8 cellular contexts compared by ENCODE assay signal in the genomic region with DNA sequence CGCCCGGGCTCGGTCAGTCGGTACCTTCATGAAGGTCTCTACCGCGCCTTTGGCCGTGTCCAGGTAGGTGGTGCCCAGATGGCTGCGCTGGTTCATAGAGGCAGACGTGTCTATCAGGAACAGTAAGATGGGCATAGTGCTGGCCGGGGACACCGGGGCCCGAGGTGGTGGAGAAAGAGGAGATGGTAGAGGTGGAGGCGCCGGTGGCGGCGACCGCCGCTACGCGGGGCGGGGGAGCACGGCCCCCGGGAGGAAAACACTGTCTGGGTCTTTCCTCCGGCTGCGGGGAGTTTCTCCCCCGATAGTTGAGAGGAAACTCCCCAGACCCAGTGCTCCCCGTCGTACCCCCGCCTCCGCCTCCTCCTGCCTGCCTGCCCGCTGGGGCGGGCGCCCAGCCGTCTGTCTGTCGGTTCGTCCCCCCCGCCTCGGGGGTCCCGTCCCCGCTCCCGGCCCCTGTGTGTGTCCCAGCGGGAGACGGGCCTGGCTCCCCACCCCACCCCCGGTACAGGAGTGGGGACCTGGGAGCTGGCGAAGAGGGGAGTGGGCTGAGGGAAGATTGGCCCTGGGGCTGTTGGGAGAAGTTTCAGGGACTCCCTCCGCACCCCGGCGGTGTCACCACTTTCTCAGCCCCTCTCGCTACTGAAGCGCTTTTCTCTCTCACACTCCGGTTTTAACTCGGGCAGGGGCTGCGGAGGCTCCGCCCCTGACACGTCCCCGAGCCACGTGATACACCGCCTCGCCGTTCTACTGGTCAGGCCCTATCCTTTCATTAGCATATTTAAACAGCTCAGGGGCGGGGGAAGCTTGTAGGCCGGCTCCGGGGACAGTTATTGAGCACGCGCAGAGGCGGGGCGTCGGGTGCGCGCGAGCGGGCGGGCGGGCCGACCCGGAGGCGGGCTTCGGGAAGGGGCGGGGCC.
A peak's percentile ranks its signal among the peaks of the same experiment; 100 is the strongest.
DNase-seq lines count a peak whose midpoint lies in the region; ATAC-seq and TF ChIP-seq lines count a peak whose summit lies in the region.

Gene INTS6, minus strand, starts transcription at position 646 of the 917 bp plus-strand sequence. Its CDS starts 511 bp downstream, at position 135.

- DNase-seq in AG09309 (ENCODE audit: low read depth) (peak; percentile 98), NCI-H446 (lab: John Stamatoyannopoulos, UW) (peak; percentile 95 to 97), iris pigment epithelial cell (ENCODE audit: low read depth) (peak; percentile 99)
- DNase-seq in activated CD4-positive, CD25-positive, alpha-beta regulatory T cell treated with anti-CD3 and anti-CD28 coated beads, Interleukin-2, amount 50 U/mL, for 16 hours (ENCODE audit: low read depth, low spot score) = peak; percentile 98
- DNase-seq in central memory CD8-positive, alpha-beta T cell (ENCODE audit: low spot score in 2 of 2) = peak; percentile 95 to 99
- peak; percentile 97 to 98 for DNase-seq in stimulated activated CD4-positive, alpha-beta T cell treated with anti-CD3 and anti-CD28 coated beads, Interleukin-12 subunit alpha, Interleukin-12 subunit beta, amount 100 ng/mL, for 24 hours (ENCODE audit: low read depth in 2 of 2)

- peaks cover 32% of the 10 kb centered on the region for H3K36me3 Mint-ChIP-seq in central memory CD8-positive, alpha-beta T cell (ENCODE audit: insufficient read depth)

- peak within 1 kb of the TSS; percentile 80 for H3K4me3 ChIP-seq in AG09309 (ENCODE audit: control insufficient read depth, low read depth, low read length)

- TF ChIP-seq CTCF in AG09309 (IDR thresholded peaks at IDR 0.05; ENCODE audit: control insufficient read depth, insufficient read depth, low read depth, low read length, missing control alignments) = no peak

- peak; percentile 54 for ATAC-seq in GM19025 (IDR thresholded peaks at IDR 0.05; ENCODE audit: low read depth, unreplicated experiment)
- peak; percentile 68 for ATAC-seq in HG03342 (IDR thresholded peaks at IDR 0.05; ENCODE audit: unreplicated experiment)
- peak; percentile 88 for ATAC-seq in central memory CD8-positive, alpha-beta T cell (replicated peaks; ENCODE audit: extremely low read depth, poor library complexity, severe bottlenecking)

- peaks cover 43% of the 10 kb centered on the region for H3K4me1 Mint-ChIP-seq in central memory CD8-positive, alpha-beta T cell

- no peaks in the 10 kb centered on the region for H3K9me3 Mint-ChIP-seq in central memory CD8-positive, alpha-beta T cell

- no peaks in the 10 kb centered on the region for H3K27me3 Mint-ChIP-seq in central memory CD8-positive, alpha-beta T cell

- peak within 1 kb of the TSS; percentile 81 for H3K4me3 Mint-ChIP-seq in central memory CD8-positive, alpha-beta T cell

- H3K27ac Mint-ChIP-seq in central memory CD8-positive, alpha-beta T cell (ENCODE audit: low read depth) = peak within 1 kb of the TSS; percentile 94

Comparison
In these comparisons a context has a peak if more than half of its experiments do, and no peak if none do; other contexts are left out.
1. Peak in every context shown above with its lines: DNase-seq, ATAC-seq and H3K4me3 ChIP-seq.